Comparison of ENCODE assay signal across 10 cellular contexts in genomic region chr11:3959015-3959917, GRCh38.
DNase-seq lines count a peak whose midpoint lies in the region; ATAC-seq and TF ChIP-seq lines count a peak whose summit lies in the region.
"Had no signal": no experiment of that assay in that cellular context is flagged by ENCODE, and none has a peak within 500 bp of the region (broad histone marks: within the 10 kb centered on the region; RNA-seq: fewer than 3 reads in every experiment).

No MANE protein-coding gene starts in this region.

- ATAC-seq in HG03571 (IDR thresholded peaks at IDR 0.05; ENCODE audit: unreplicated experiment) (peak; percentile 70), Right ventricle myocardium inferior (no peak)

- no peak for TF ChIP-seq CTCF in cardiac fibroblast (IDR thresholded peaks at IDR 0.05; ENCODE audit: low read depth, low read length)

- DNase-seq in NCI-H2227 (lab: John Stamatoyannopoulos, UW; ENCODE audit: unreplicated experiment) (peak; percentile 31), NCI-H2227 treated with DMSO at 0.1 percent for 48 hours (lab: John Stamatoyannopoulos, UW) (no peak), cardiac fibroblast (ENCODE audit: low read depth in 2 of 2) (peak; percentile 42 to 87), renal cortical epithelial cell (ENCODE audit: low read depth) (peak; percentile 97), medulla oblongata (ENCODE audit: extremely low spot score) (no peak), Right ventricle myocardium inferior (ENCODE audit: missing footprints) (no peak), NCI-H524 treated with DMSO at 0.1 percent for 48 hours (lab: John Stamatoyannopoulos, UW) (no peak)

- H3K4me3 ChIP-seq in cardiac fibroblast (replicated peaks in 1 of 2; ENCODE audit: low read depth in 2 of 2, low read length in 2 of 2): no peak overlapping the region
- H3K4me3 ChIP-seq: BLaER1, vagina had no signal

- intact Hi-C loops in Right ventricle myocardium inferior (cut with DNase I): no loop called here

Comparison
In these comparisons a context has a peak if more than half of its experiments do, and no peak if none do; other contexts are left out.
1. DNase-seq: peak in NCI-H2227 (single experiment), cardiac fibroblast (2 of 2) and renal cortical epithelial cell (single experiment); none in NCI-H2227 treated with DMSO at 0.1 percent for 48 hours (single experiment), medulla oblongata (single experiment), Right ventricle myocardium inferior (single experiment) and NCI-H524 treated with DMSO at 0.1 percent for 48 hours (single experiment).